Comparison of ENCODE assay signal across 12 cellular contexts in the genomic region with DNA sequence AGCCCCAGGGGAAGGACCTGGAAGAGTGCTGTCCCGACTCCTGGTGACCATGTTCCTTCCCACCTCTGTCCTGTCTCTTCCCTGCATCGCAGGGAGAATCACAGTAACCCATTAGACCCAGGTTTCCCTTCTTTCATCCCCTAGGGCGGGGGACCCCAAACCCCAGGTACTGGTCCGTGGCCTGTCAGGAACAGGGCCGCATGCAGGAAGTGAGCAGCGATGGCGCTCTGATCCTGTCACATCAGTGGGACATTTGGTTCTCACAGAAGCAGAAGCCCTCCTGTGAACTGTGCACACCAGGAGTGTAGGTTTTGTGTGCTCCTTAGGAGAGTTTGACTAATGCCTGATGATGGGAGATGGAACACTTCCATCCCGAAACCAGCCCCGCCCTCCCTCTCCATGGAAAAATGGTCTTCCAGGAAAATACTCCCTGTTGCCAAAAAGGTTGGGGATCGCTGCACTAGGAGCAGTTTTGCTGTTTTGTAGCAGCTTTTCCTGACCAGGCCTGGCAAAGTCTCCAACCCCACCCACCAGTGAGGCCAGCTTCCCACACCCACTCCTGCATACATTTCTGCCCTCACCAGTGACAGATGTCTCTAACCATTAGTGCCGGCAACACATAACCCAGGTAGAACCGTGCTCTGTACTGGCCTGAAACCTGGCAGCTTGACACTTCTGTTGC. TPM values are rescaled to one million over a fixed set of nuclear protein-coding genes. Genes with fewer than 3 reads are reported as not detected.
DNase-seq lines count a peak whose midpoint lies in the region; ATAC-seq lines count a peak whose summit lies in the region.
"Had no signal": no experiment of that assay in that cellular context is flagged by ENCODE, and none has a peak within 500 bp of the region (broad histone marks: within the 10 kb centered on the region; RNA-seq: fewer than 3 reads in every experiment).

No MANE protein-coding gene starts in this region.

- no peaks in the 10 kb centered on the region for H3K9me3 Mint-ChIP-seq in activated CD4-positive, alpha-beta T cell treated with anti-CD3 and anti-CD28 coated beads, Interleukin-2, amount 10 ng/mL, durations not matched to agents 24 days and 14 days
- H3K9me3 Mint-ChIP-seq in activated T-helper 1 cell treated with anti-CD3 and anti-CD28 coated beads, Interleukin-12 subunit alpha, Interleukin-12 subunit beta, Interleukin-2, Interleukin-4 antibody, amounts not matched to agents 30 ng/mL and 10 ng/mL and 1 ng/mL, durations not matched to agents 14 hours and 24 hours and 36 hours, result no peaks in the 10 kb centered on the region
- H3K9me3 Mint-ChIP-seq in memory B cell, result no peaks in the 10 kb centered on the region

- peaks cover 33% of the 10 kb centered on the region for H3K4me1 Mint-ChIP-seq in activated CD4-positive, alpha-beta T cell treated with anti-CD3 and anti-CD28 coated beads, Interleukin-2, amount 10 ng/mL, durations not matched to agents 24 days and 14 days
- peaks cover 20% of the 10 kb centered on the region for H3K4me1 Mint-ChIP-seq in activated T-helper 1 cell treated with anti-CD3 and anti-CD28 coated beads, Interleukin-12 subunit alpha, Interleukin-12 subunit beta, Interleukin-2, Interleukin-4 antibody, amounts not matched to agents 30 ng/mL and 10 ng/mL and 1 ng/mL, durations not matched to agents 14 hours and 24 hours and 36 hours (ENCODE audit: low read depth)
- H3K4me1 Mint-ChIP-seq in memory B cell, result peaks cover 25% of the 10 kb centered on the region

- peak overlapping the region; percentile 96 for H3K27ac ChIP-seq in stomach smooth muscle (ENCODE audit: low read length)

- H3K4me1 ChIP-seq in stomach smooth muscle (ENCODE audit: control insufficient read depth, insufficient read depth, low read length), result peaks cover 41% of the 10 kb centered on the region

- DNase-seq in activated CD4-positive, alpha-beta T cell treated with anti-CD3 and anti-CD28 coated beads, Interleukin-2, amount 10 ng/mL, durations not matched to agents 24 days and 14 days, result no peak
- no peak for DNase-seq in activated CD4-positive, alpha-beta T cell treated with anti-CD3 and anti-CD28 coated beads for 4 hours
- DNase-seq in activated T-helper 1 cell treated with anti-CD3 and anti-CD28 coated beads, Interleukin-12 subunit alpha, Interleukin-12 subunit beta, Interleukin-2, Interleukin-4 antibody, amounts not matched to agents 30 ng/mL and 10 ng/mL and 1 ng/mL, durations not matched to agents 14 hours and 24 hours and 36 hours (ENCODE audit: low spot score), result no peak
- DNase-seq in memory B cell (ENCODE audit: low spot score in 2 of 2) (no peak), C1 segment of cervical spinal cord (lab: John Stamatoyannopoulos, UW) (no peak)
- DNase-seq: ACHN; NCI-H1930; stimulated activated CD4-positive, alpha-beta T cell treated with anti-CD3 and anti-CD28 coated beads, Interleukin-1b, Interleukin-23, amount 100 ng/mL, for 48 hours had no signal

- H3K9ac ChIP-seq in stomach smooth muscle (ENCODE audit: low read length in 2 of 2), result peak overlapping the region; percentile 36 to 48

- intact Hi-C loops in activated CD4-positive, alpha-beta T cell treated with anti-CD3 and anti-CD28 coated beads, Interleukin-2, amount 10 ng/mL, durations not matched to agents 24 days and 14 days (cut with micrococcal nuclease), result loop anchor here (10.0 kb wide), 1 partner anchor 676 kb away; a partner anchor contains a TSS
- intact Hi-C loops in activated T-helper 1 cell treated with anti-CD3 and anti-CD28 coated beads, Interleukin-12 subunit alpha, Interleukin-12 subunit beta, Interleukin-2, Interleukin-4 antibody, amounts not matched to agents 30 ng/mL and 10 ng/mL and 1 ng/mL, durations not matched to agents 14 hours and 24 hours and 36 hours (cut with micrococcal nuclease), result loop anchor here (5.0 kb wide), 2 partner anchors 128 to 558 kb away; a partner anchor contains a TSS

- H3K27me3 Mint-ChIP-seq in activated CD4-positive, alpha-beta T cell treated with anti-CD3 and anti-CD28 coated beads, Interleukin-2, amount 10 ng/mL, durations not matched to agents 24 days and 14 days, result no peaks in the 10 kb centered on the region
- H3K27me3 Mint-ChIP-seq in activated T-helper 1 cell treated with anti-CD3 and anti-CD28 coated beads, Interleukin-12 subunit alpha, Interleukin-12 subunit beta, Interleukin-2, Interleukin-4 antibody, amounts not matched to agents 30 ng/mL and 10 ng/mL and 1 ng/mL, durations not matched to agents 14 hours and 24 hours and 36 hours (ENCODE audit: insufficient read depth), result no peaks in the 10 kb centered on the region
- no peaks in the 10 kb centered on the region for H3K27me3 Mint-ChIP-seq in memory B cell

- ATAC-seq in memory B cell (ENCODE audit: low read depth) (no peak), HG03565 (IDR thresholded peaks at IDR 0.05; ENCODE audit: unreplicated experiment) (no peak), GM18861 (IDR thresholded peaks at IDR 0.05; ENCODE audit: unreplicated experiment) (no peak)
- ATAC-seq: activated CD4-positive, CD25-positive, alpha-beta regulatory T cell treated with anti-CD3 and anti-CD28 coated beads, Interleukin-2, amount 50 U/mL, for 24 hours had no signal

- no peaks in the 10 kb centered on the region for H3K9me3 ChIP-seq in stomach smooth muscle (ENCODE audit: control insufficient read depth in 2 of 2, low read length in 2 of 2)

- peak overlapping the region; percentile 49 for H3K4me3 Mint-ChIP-seq in activated CD4-positive, alpha-beta T cell treated with anti-CD3 and anti-CD28 coated beads, Interleukin-2, amount 10 ng/mL, durations not matched to agents 24 days and 14 days
- H3K4me3 Mint-ChIP-seq in activated T-helper 1 cell treated with anti-CD3 and anti-CD28 coated beads, Interleukin-12 subunit alpha, Interleukin-12 subunit beta, Interleukin-2, Interleukin-4 antibody, amounts not matched to agents 30 ng/mL and 10 ng/mL and 1 ng/mL, durations not matched to agents 14 hours and 24 hours and 36 hours, result peak overlapping the region; percentile 26
- no peak overlapping the region for H3K4me3 Mint-ChIP-seq in memory B cell

- peak overlapping the region; percentile 48 for H3K27ac Mint-ChIP-seq in activated CD4-positive, alpha-beta T cell treated with anti-CD3 and anti-CD28 coated beads, Interleukin-2, amount 10 ng/mL, durations not matched to agents 24 days and 14 days
- H3K27ac Mint-ChIP-seq in activated T-helper 1 cell treated with anti-CD3 and anti-CD28 coated beads, Interleukin-12 subunit alpha, Interleukin-12 subunit beta, Interleukin-2, Interleukin-4 antibody, amounts not matched to agents 30 ng/mL and 10 ng/mL and 1 ng/mL, durations not matched to agents 14 hours and 24 hours and 36 hours, result peak overlapping the region; percentile 18
- peak overlapping the region; percentile 62 for H3K27ac Mint-ChIP-seq in memory B cell

- H3K4me3 ChIP-seq in stomach smooth muscle (ENCODE audit: low read length in 2 of 2), result peak overlapping the region in 1 of 2 donors; percentile 22

- no peaks in the 10 kb centered on the region for H3K27me3 ChIP-seq in stomach smooth muscle (ENCODE audit: control insufficient read depth in 1 of 2, insufficient read depth in 2 of 2, low read length in 2 of 2)

- peaks cover 11 to 27% of the 10 kb centered on the region in 2 donors for H3K36me3 ChIP-seq in stomach smooth muscle (ENCODE audit: control insufficient read depth in 2 of 2, insufficient read depth in 2 of 2, low read length in 2 of 2)

- H3K36me3 Mint-ChIP-seq in activated CD4-positive, alpha-beta T cell treated with anti-CD3 and anti-CD28 coated beads, Interleukin-2, amount 10 ng/mL, durations not matched to agents 24 days and 14 days (ENCODE audit: low read depth), result peaks cover 28% of the 10 kb centered on the region
- peaks cover 9% of the 10 kb centered on the region for H3K36me3 Mint-ChIP-seq in activated T-helper 1 cell treated with anti-CD3 and anti-CD28 coated beads, Interleukin-12 subunit alpha, Interleukin-12 subunit beta, Interleukin-2, Interleukin-4 antibody, amounts not matched to agents 30 ng/mL and 10 ng/mL and 1 ng/mL, durations not matched to agents 14 hours and 24 hours and 36 hours (ENCODE audit: low read depth)
- peaks cover 11% of the 10 kb centered on the region for H3K36me3 Mint-ChIP-seq in memory B cell

RNA-seq across cellular contexts. Expression of a gene that starts 10.5 kb away (rescaled TPM):
- total RNA-seq in activated CD4-positive, alpha-beta T cell treated with anti-CD3 and anti-CD28 coated beads, Interleukin-2, amount 10 ng/mL, durations not matched to agents 24 days and 14 days, result 29.1 and 32.8 TPM in 2 replicates
- 31.5 and 35.9 TPM in 2 replicates for total RNA-seq in activated T-helper 1 cell treated with anti-CD3 and anti-CD28 coated beads, Interleukin-12 subunit alpha, Interleukin-12 subunit beta, Interleukin-2, Interleukin-4 antibody, amounts not matched to agents 30 ng/mL and 10 ng/mL and 1 ng/mL, durations not matched to agents 14 hours and 24 hours and 36 hours

RNA-seq across cellular contexts. Expression of a gene that starts 53.0 kb away (rescaled TPM):
- total RNA-seq in activated CD4-positive, alpha-beta T cell treated with anti-CD3 and anti-CD28 coated beads, Interleukin-2, amount 10 ng/mL, durations not matched to agents 24 days and 14 days, result 44.4 and 49.7 TPM in 2 replicates
- total RNA-seq in activated T-helper 1 cell treated with anti-CD3 and anti-CD28 coated beads, Interleukin-12 subunit alpha, Interleukin-12 subunit beta, Interleukin-2, Interleukin-4 antibody, amounts not matched to agents 30 ng/mL and 10 ng/mL and 1 ng/mL, durations not matched to agents 14 hours and 24 hours and 36 hours, result 39.1 and 45.9 TPM in 2 replicates

RNA-seq across cellular contexts. Expression of a gene that starts 54.1 kb away (rescaled TPM):
- total RNA-seq in activated CD4-positive, alpha-beta T cell treated with anti-CD3 and anti-CD28 coated beads, Interleukin-2, amount 10 ng/mL, durations not matched to agents 24 days and 14 days, result 97.9 and 99.3 TPM in 2 replicates
- total RNA-seq in activated T-helper 1 cell treated with anti-CD3 and anti-CD28 coated beads, Interleukin-12 subunit alpha, Interleukin-12 subunit beta, Interleukin-2, Interleukin-4 antibody, amounts not matched to agents 30 ng/mL and 10 ng/mL and 1 ng/mL, durations not matched to agents 14 hours and 24 hours and 36 hours, result 91.3 and 92.9 TPM in 2 replicates
